ENCODE assay signal across 28 cellular contexts in the genomic region with DNA sequence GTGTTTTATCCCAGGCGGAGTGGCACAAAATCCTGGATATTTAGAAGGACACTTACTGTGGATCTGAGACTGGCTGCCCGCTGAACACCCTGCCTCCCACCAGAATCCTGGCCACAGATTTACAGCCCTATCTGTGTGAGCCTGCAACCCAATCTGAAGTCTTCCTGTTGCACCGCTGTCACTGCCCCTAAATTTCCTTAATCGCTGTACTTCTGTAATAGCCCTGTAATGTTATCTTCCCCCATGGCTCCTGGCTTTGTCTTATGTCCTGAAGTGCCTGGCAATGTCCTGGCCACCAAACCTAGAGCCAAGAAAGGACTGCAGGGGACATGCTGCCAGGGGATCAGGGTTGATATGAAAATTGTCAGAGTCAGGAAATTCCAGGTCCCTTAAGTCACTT. TPM values are rescaled to one million over a fixed set of nuclear protein-coding genes. Genes with fewer than 3 reads are reported as not detected.
A peak's percentile ranks its signal among the peaks of the same experiment; 100 is the strongest.
DNase-seq lines count a peak whose midpoint lies in the region; ATAC-seq and TF ChIP-seq lines count a peak whose summit lies in the region.
"Had no signal": no experiment of that assay in that cellular context is flagged by ENCODE, and none has a peak within 500 bp of the region (broad histone marks: within the 10 kb centered on the region; RNA-seq: fewer than 3 reads in every experiment).

No MANE protein-coding gene starts in this region.

- H3K27ac ChIP-seq in right atrium auricular region (no peak overlapping the region), esophagus muscularis mucosa (replicated peaks in 1 of 4) (no peak overlapping the region), thyroid gland (no peak overlapping the region)
- H3K27ac ChIP-seq: parathyroid adenoma, SJCRH30, suprapubic skin had no signal

- peak overlapping the region; percentile 59 to 86 (median 81) for H3K27ac Mint-ChIP-seq in nephron
- H3K27ac Mint-ChIP-seq: activated naive CD8-positive, alpha-beta T cell; CD4-positive, alpha-beta memory T cell; dendritic cell treated with granulocyte-macrophage colony-stimulating factor and Interleukin-4, amounts not matched to agents 40 ng/mL and 50 ng/mL, for 4 days; natural killer cell; stimulated activated naive B cell treated with anti-CD40 and anti-IgM and Interleukin-4, amounts not matched to agents 10 μg/mL and 1 μg/mL and 100 μg/mL, for 72 hours; T-cell had no signal

- H3K27me3 Mint-ChIP-seq in nephron (ENCODE audit: low read depth) = peaks cover 6% of the 10 kb centered on the region

- no peaks in the 10 kb centered on the region for H3K9me3 Mint-ChIP-seq in nephron
- H3K9me3 Mint-ChIP-seq: dendritic cell treated with granulocyte-macrophage colony-stimulating factor and Interleukin-4, amounts not matched to agents 40 ng/mL and 50 ng/mL, for 4 days; natural killer cell; stimulated activated naive B cell treated with anti-CD40 and anti-IgM and Interleukin-4, amounts not matched to agents 10 μg/mL and 1 μg/mL and 100 μg/mL, for 72 hours; T-cell had no signal

- intact Hi-C loops in Right ventricle myocardium superior (cut with DNase I) = no loop called here
- intact Hi-C loops in esophagus muscularis mucosa (cut with DNase I) = no loop called here
- intact Hi-C loops in thyroid gland (cut with DNase I) = no loop called here

- H3K4me1 ChIP-seq in right atrium auricular region (peaks cover 0 to 23% of the 10 kb centered on the region in 2 donors), esophagus muscularis mucosa (peaks cover 7 to 16% (median 7%) of the 10 kb centered on the region in 4 donors), thyroid gland (peaks cover 0 to 3% of the 10 kb centered on the region in 2 donors)
- H3K4me1 ChIP-seq: parathyroid adenoma, SJCRH30 had no signal

- DNase-seq in Right ventricle myocardium superior (no peak), right atrium auricular region (ENCODE audit: low spot score) (no peak), esophagus muscularis mucosa (ENCODE audit: extremely low spot score) (peak; percentile 88), ureter (ENCODE audit: low spot score) (peak; percentile 24), GM20000 (ENCODE audit: low spot score) (no peak), thyroid gland (no peak)
- DNase-seq: activated CD4-positive, CD25-positive, alpha-beta regulatory T cell treated with anti-CD3 and anti-CD28 coated beads, Interleukin-2, amount 50 U/mL, for 72 hours; activated T-cell treated with anti-CD3 and anti-CD28 coated beads for 4 hours; anterior cingulate cortex; caudate nucleus; CD4-positive, alpha-beta memory T cell; hypothalamus; KBM-7; natural killer cell; NCI-H2029; NK-92 treated with Interleukin-12 subunit alpha and Interleukin-12 subunit beta, amount 100 ng/mL, for 24 hours; SJCRH30; stimulated activated naive B cell treated with anti-CD40 and anti-IgM and Interleukin-4, amounts not matched to agents 10 μg/mL and 1 μg/mL and 100 μg/mL, for 72 hours; T-cell had no signal

- H3K4me3 Mint-ChIP-seq in nephron = no peak overlapping the region
- H3K4me3 Mint-ChIP-seq: activated naive CD8-positive, alpha-beta T cell; CD4-positive, alpha-beta memory T cell; dendritic cell treated with granulocyte-macrophage colony-stimulating factor and Interleukin-4, amounts not matched to agents 40 ng/mL and 50 ng/mL, for 4 days; natural killer cell; stimulated activated naive B cell treated with anti-CD40 and anti-IgM and Interleukin-4, amounts not matched to agents 10 μg/mL and 1 μg/mL and 100 μg/mL, for 72 hours; T-cell had no signal

- TF ChIP-seq EP300 in esophagus muscularis mucosa (IDR thresholded peaks at IDR 0.05) = no peak

- H3K36me3 ChIP-seq in right atrium auricular region (no peaks in the 10 kb centered on the region), esophagus muscularis mucosa (no peaks in the 10 kb centered on the region), thyroid gland (no peaks in the 10 kb centered on the region)
- H3K36me3 ChIP-seq: SJCRH30, suprapubic skin had no signal

- H3K4me1 Mint-ChIP-seq in nephron = peaks cover 46% of the 10 kb centered on the region
- H3K4me1 Mint-ChIP-seq: CD4-positive, alpha-beta memory T cell; natural killer cell; stimulated activated naive B cell treated with anti-CD40 and anti-IgM and Interleukin-4, amounts not matched to agents 10 μg/mL and 1 μg/mL and 100 μg/mL, for 72 hours; T-cell had no signal

- TF ChIP-seq POLR2A in esophagus muscularis mucosa (IDR thresholded peaks at IDR 0.05; ENCODE audit: low read depth) (no peak), thyroid gland (IDR thresholded peaks at IDR 0.05) (no peak)

- no peaks in the 10 kb centered on the region for H3K27me3 ChIP-seq in right atrium auricular region
- no peaks in the 10 kb centered on the region for H3K27me3 ChIP-seq in esophagus muscularis mucosa
- H3K27me3 ChIP-seq in thyroid gland = no peaks in the 10 kb centered on the region
- H3K27me3 ChIP-seq: SJCRH30, suprapubic skin had no signal

- no peak for TF ChIP-seq CTCF in right atrium auricular region (IDR thresholded peaks at IDR 0.05)
- TF ChIP-seq CTCF in esophagus muscularis mucosa (IDR thresholded peaks at IDR 0.05) = no peak
- no peak for TF ChIP-seq CTCF in nephron (IDR thresholded peaks at IDR 0.05; ENCODE audit: unreplicated experiment in 3 of 3)
- TF ChIP-seq CTCF in GM20000 (IDR thresholded peaks at IDR 0.05; ENCODE audit: extremely low read depth, missing control alignments) = no peak
- no peak for TF ChIP-seq CTCF in thyroid gland (IDR thresholded peaks at IDR 0.05)

- H3K9me3 ChIP-seq in right atrium auricular region = no peaks in the 10 kb centered on the region
- H3K9me3 ChIP-seq in esophagus muscularis mucosa = no peaks in the 10 kb centered on the region
- H3K9me3 ChIP-seq in thyroid gland = no peaks in the 10 kb centered on the region
- H3K9me3 ChIP-seq: SJCRH30, suprapubic skin had no signal

- WGBS in esophagus muscularis mucosa = 78% methylated on average over 4 of the region's 4 CpGs
- WGBS in thyroid gland, 2 donors = 87 to 96% methylated on average over 4 of the region's 4 CpGs

- ATAC-seq in Right ventricle myocardium superior (ENCODE audit: poor library complexity) = peak; percentile 70
- ATAC-seq in GM18498 (IDR thresholded peaks at IDR 0.05; ENCODE audit: unreplicated experiment) = no peak
- ATAC-seq: HCT116; natural killer cell; sciatic nerve; stimulated activated naive B cell treated with anti-CD40 and anti-IgM and Interleukin-4, amounts not matched to agents 10 μg/mL and 1 μg/mL and 100 μg/mL, for 72 hours; T-cell had no signal

- H3K4me3 ChIP-seq in right atrium auricular region (no peak overlapping the region), esophagus muscularis mucosa (no peak overlapping the region), thyroid gland (replicated peaks in 1 of 3) (no peak overlapping the region)
- H3K4me3 ChIP-seq: SJCRH30, suprapubic skin had no signal

- H3K36me3 Mint-ChIP-seq in nephron (ENCODE audit: low read depth) = peaks cover 4% of the 10 kb centered on the region
- H3K36me3 Mint-ChIP-seq: activated naive CD8-positive, alpha-beta T cell; CD4-positive, alpha-beta memory T cell; natural killer cell; stimulated activated naive B cell treated with anti-CD40 and anti-IgM and Interleukin-4, amounts not matched to agents 10 μg/mL and 1 μg/mL and 100 μg/mL, for 72 hours; T-cell had no signal

RNA-seq across cellular contexts. Expression of gene FHOD3, which starts 52.7 kb away (rescaled TPM):
- total RNA-seq in Right ventricle myocardium superior = 317 TPM
- 100 to 1,000 TPM in 1 of 2 donors, 10 to 100 TPM in 1; 66.0 to 114 TPM for total RNA-seq in right atrium auricular region
- 10 to 100 TPM; 24.1 to 51.4 (median 33.8) TPM for total RNA-seq in esophagus muscularis mucosa
- total RNA-seq in ureter = 25.7 TPM
- 1 to 10 TPM; 1.6 to 6.9 (median 4.8) TPM for total RNA-seq in thyroid gland
- total RNA-seq: CD4-positive, alpha-beta memory T cell; mononuclear cell; natural killer cell had no signal

Comparison
In these comparisons a context has a peak if more than half of its experiments do, and no peak if none do; other contexts are left out.
1. DNase-seq: peak in esophagus muscularis mucosa (single experiment) and ureter (single experiment); none in Right ventricle myocardium superior (single experiment), right atrium auricular region (single experiment), GM20000 (single experiment) and thyroid gland (0 of 2).